In the genomic region with DNA sequence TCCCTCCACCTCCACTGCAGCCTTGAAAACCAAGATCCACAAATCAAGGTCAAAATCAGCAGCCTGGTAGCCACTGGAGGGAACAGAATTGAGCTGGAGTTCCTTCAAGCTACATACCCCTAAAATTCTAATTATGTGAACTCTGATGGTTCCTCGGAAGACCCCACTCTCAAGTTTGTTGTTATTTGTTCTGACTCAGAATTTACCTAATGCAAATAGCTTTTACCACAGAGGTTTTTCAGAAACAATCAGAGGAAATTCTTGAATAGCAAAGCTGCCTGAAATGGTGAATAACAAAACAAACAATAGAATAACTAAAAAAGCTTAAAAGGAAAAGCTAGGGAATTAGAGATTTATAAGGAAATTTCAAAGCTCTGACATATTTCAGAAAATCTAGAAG, we compare ENCODE assay signal across 24 cellular contexts.
DNase-seq lines count a peak whose midpoint lies in the region; ATAC-seq, FAIRE-seq and TF ChIP-seq lines count a peak whose summit lies in the region.
"Had no signal": no experiment of that assay in that cellular context is flagged by ENCODE, and none has a peak within 500 bp of the region (broad histone marks: within the 10 kb centered on the region; RNA-seq: fewer than 3 reads in every experiment).

No MANE protein-coding gene starts in this region.

- no peaks in the 10 kb centered on the region for H3K79me2 ChIP-seq in PC-3 (ENCODE audit: low read length)
- no peaks in the 10 kb centered on the region for H3K79me2 ChIP-seq in H1 (ENCODE audit: control insufficient read depth in 1 of 2, insufficient read depth in 2 of 2, low read length in 2 of 2)

- H3K4me1 ChIP-seq in PC-3 (ENCODE audit: insufficient read depth, low read length) = peaks cover 8% of the 10 kb centered on the region
- peaks cover 0 to 30% (median 10%) of the 10 kb centered on the region in 4 experiments; a peak in 5 of 7 replicates for H3K4me1 ChIP-seq in H1 (replicated peaks in 1 of 4; ENCODE audit: control insufficient read depth in 3 of 4, insufficient read depth in 4 of 4, low read length in 3 of 4)

- no peaks in the 10 kb centered on the region for H3K4me1 Mint-ChIP-seq in MCF 10A (ENCODE audit: insufficient read depth, unreplicated experiment)
- H3K4me1 Mint-ChIP-seq: CD8-positive, alpha-beta memory T cell had no signal

- in situ Hi-C loops in G401 (cut with HindIII; ENCODE audit: low sequenced_read_pairs) = no loop called here

- H3K27ac ChIP-seq in PC-3 (ENCODE audit: low read length) (no peak overlapping the region), H1 (ENCODE audit: low read depth, low read length) (no peak overlapping the region)
- H3K27ac ChIP-seq: C4-2B, KMS-11 had no signal

- H2BK5ac ChIP-seq in H1 (ENCODE audit: low read depth, low read length) = peak overlapping the region; percentile 69; the same call in 1 of the 2 replicates

- peak; percentile 58 for ATAC-seq in PC-3
- no peak for ATAC-seq in GM21447 (IDR thresholded peaks at IDR 0.05; ENCODE audit: unreplicated experiment)
- ATAC-seq: Right ventricle myocardium inferior had no signal

- no peak for TF ChIP-seq EP300 in H1 (IDR thresholded peaks at IDR 0.05; ENCODE audit: borderline replicate concordance in 1 of 2, low read depth in 2 of 2, low read length in 2 of 2)

- H3K23ac ChIP-seq in H1 (ENCODE audit: insufficient read length) = no peak overlapping the region

- H3K27me3 ChIP-seq in PC-3 (ENCODE audit: low read length) (no peaks in the 10 kb centered on the region), H1 (replicated peaks in 1 of 4; ENCODE audit: control insufficient read depth in 3 of 4, extremely low read depth in 1 of 4, insufficient read depth in 3 of 4, low read length in 3 of 4) (no peaks in the 10 kb centered on the region), H7 (ENCODE audit: control insufficient read depth, insufficient read depth, low read length) (no peaks in the 10 kb centered on the region)

- intact Hi-C loops in PC-3 (cut with micrococcal nuclease) = no loop called here
- intact Hi-C loops in MCF 10A (cut with micrococcal nuclease) = no loop called here

- no peak overlapping the region for H2BK120ac ChIP-seq in H1 (replicated peaks; ENCODE audit: low read depth, low read length)

- H4K91ac ChIP-seq in H1 (replicated peaks; ENCODE audit: insufficient read length, low read length) = peak overlapping the region; percentile 74

- DNase-seq in G401 (ENCODE audit: low spot score) (peak; percentile 51), PC-3 (peak; percentile 37), H1 (ENCODE audit: low read depth in 1 of 2, low spot score in 2 of 2) (no peak), iPS DF 4.7 (ENCODE audit: extremely low read depth, low spot score) (peak; percentile 38), H7 (no peak), MCF 10A (ENCODE audit: unreplicated experiment) (no peak), NCI-H2196 treated with DMSO at 0.1 percent for 48 hours (lab: John Stamatoyannopoulos, UW; ENCODE audit: unreplicated experiment) (no peak)
- DNase-seq: 8988T; Calu3; CD8-positive, alpha-beta memory T cell; DMS153; IMR-90; NCI-H1105; NCI-H146; NCI-H2029 treated with DMSO at 0.1 percent for 48 hours; NCI-H524 treated with DMSO at 0.1 percent for 48 hours; NCI-H82; OCI-M1 had no signal

- no peak overlapping the region for H3K4ac ChIP-seq in H1 (replicated peaks; ENCODE audit: insufficient read length, low read depth, low read length)

- H3K27ac Mint-ChIP-seq in MCF 10A (ENCODE audit: low read depth, unreplicated experiment) = no peak overlapping the region
- H3K27ac Mint-ChIP-seq: CD8-positive, alpha-beta memory T cell had no signal

- H3K9me2 ChIP-seq in PC-3 (replicated peaks; ENCODE audit: low read length) = no peaks in the 10 kb centered on the region

- peak overlapping the region; percentile 62; the same call in 1 of the 2 replicates for H2BK12ac ChIP-seq in H1 (ENCODE audit: low read depth, low read length)

- H2AFZ ChIP-seq in PC-3 (ENCODE audit: low read length) (no peak overlapping the region), H1 (ENCODE audit: low read length) (no peak overlapping the region)

- H4K20me1 ChIP-seq in PC-3 (ENCODE audit: low read length) (no peaks in the 10 kb centered on the region), H1 (replicated peaks in 1 of 2; ENCODE audit: control insufficient read depth in 1 of 2, insufficient read depth in 2 of 2, low read length in 2 of 2) (no peaks in the 10 kb centered on the region)

- TF ChIP-seq CTCF in PC-3 (conservative IDR thresholded peaks at IDR 0.05; ENCODE audit: low read depth, low read length) = no peak
- no peak for TF ChIP-seq CTCF in H1 (IDR thresholded peaks at IDR 0.05; ENCODE audit: control extremely low read depth in 1 of 3, insufficient read depth in 1 of 3, low read depth in 1 of 3, low read length in 3 of 3)
- no peak for TF ChIP-seq CTCF in MCF 10A (IDR thresholded peaks at IDR 0.05; ENCODE audit: unreplicated experiment)

- H2BK20ac ChIP-seq in H1 (ENCODE audit: low read length) = no peak overlapping the region

- H2BK15ac ChIP-seq in H1 (ENCODE audit: low read length) = no peak overlapping the region

- H3K9ac ChIP-seq in PC-3 (ENCODE audit: low read length) (no peak overlapping the region), H1 (replicated peaks in 1 of 4; ENCODE audit: extremely low read depth in 1 of 4, low read depth in 3 of 4, low read length in 3 of 4) (no peak overlapping the region)
- H3K9ac ChIP-seq: KMS-11 had no signal

- H3K4me3 ChIP-seq in PC-3 (ENCODE audit: low read length) = no peak overlapping the region
- peak overlapping the region in 1 of 4 experiments; percentile 24; a peak in 1 of 8 replicates for H3K4me3 ChIP-seq in H1 (ENCODE audit: extremely low read depth in 1 of 4, insufficient read depth in 2 of 4, low read depth in 3 of 4, low read length in 4 of 4)
- H3K4me3 ChIP-seq in H7 (ENCODE audit: insufficient read depth, low read depth, low read length) = no peak overlapping the region

- H3K18ac ChIP-seq in H1 (ENCODE audit: extremely low read depth, low read length) = peak overlapping the region; percentile 42; the same call in 1 of the 2 replicates

- TF ChIP-seq RAD21 in H1 (IDR thresholded peaks at IDR 0.05 in 1 of 2, conservative IDR thresholded peaks at IDR 0.05 in 1 of 2; ENCODE audit: low read depth in 2 of 2, low read length in 2 of 2) = no peak

- no peaks in the 10 kb centered on the region for H3K79me1 ChIP-seq in H1 (ENCODE audit: low read depth, low read length)

- H2AK5ac ChIP-seq in H1 (ENCODE audit: low read depth, low read length) = no peak overlapping the region

- no peaks in the 10 kb centered on the region for H3F3A ChIP-seq in PC-3 (ENCODE audit: low read length, unreplicated experiment)

- no peak overlapping the region for H3K4me3 Mint-ChIP-seq in MCF 10A (ENCODE audit: unreplicated experiment)
- H3K4me3 Mint-ChIP-seq: CD8-positive, alpha-beta memory T cell had no signal

- H3K14ac ChIP-seq in H1 (ENCODE audit: insufficient read length) = no peak overlapping the region

- H3K9me3 ChIP-seq in PC-3 (ENCODE audit: low read length) (no peaks in the 10 kb centered on the region), H1 (ENCODE audit: insufficient read depth in 2 of 2, low read depth in 1 of 2, low read length in 1 of 2) (no peaks in the 10 kb centered on the region)

- H4K5ac ChIP-seq in H1 (ENCODE audit: insufficient read length, low read depth, low read length) = peak overlapping the region; percentile 97

- peak overlapping the region; percentile 67 for H3K56ac ChIP-seq in H1 (replicated peaks; ENCODE audit: insufficient read length, low read depth, low read length)

- H3K36me3 ChIP-seq in PC-3 (ENCODE audit: low read depth, low read length) = no peaks in the 10 kb centered on the region
- no peaks in the 10 kb centered on the region for H3K36me3 ChIP-seq in H1 (ENCODE audit: control insufficient read depth in 2 of 4, insufficient read depth in 4 of 4, low read length in 3 of 4)
- H3K36me3 ChIP-seq in H7 (replicated peaks; ENCODE audit: control insufficient read depth, insufficient read depth, low read length) = no peaks in the 10 kb centered on the region

- H3K4me2 ChIP-seq in PC-3 (ENCODE audit: low read length) (no peak overlapping the region), H1 (ENCODE audit: insufficient read depth in 1 of 2, low read depth in 2 of 2, low read length in 2 of 2) (peak overlapping the region; percentile 38 to 58; a peak in 3 of 4 replicates)
- H3K4me2 ChIP-seq: KMS-11 had no signal

- FAIRE-seq in H1 (lab: Jason Lieb, UNC) = peak; percentile 7
- FAIRE-seq: G401.6, H54 had no signal

- WGBS in H1 (ENCODE audit: extremely low coverage in 1 of 2, insufficient coverage in 1 of 2, insufficient read length in 1 of 2, insufficient replicate concordance in 2 of 2, low coverage in 1 of 2, low lambda C conversion rate in 2 of 2, missing lambda C conversion rate in 1 of 2), 2 experiments = 0% methylated on average over 1 of the region's 1 CpG; no CpG with 5 or more reads in 1 of the 2 experiments

- CTCF ChIA-PET in PC-3 (lab: Charles Lee) (no interaction called here), H1 (lab: Charles Lee; ENCODE audit: partially characterized antibody) (no interaction called here), MCF 10A (lab: Yijun Ruan, JAX) (interaction anchor here (0.6 to 0.7 kb wide), 4 partner anchors 38 to 1006 kb away, joined by 3 to 5 read pairs (median 3); no protein-coding TSS in a partner anchor)

- BruUV-seq in PC-3 (replicated peaks; lab: Mats Ljungman, UMichigan) (no TSS peak), MCF 10A (replicated peaks; lab: Mats Ljungman, UMichigan) (no TSS peak)

- no peak for TF ChIP-seq POLR2A in H1 (IDR thresholded peaks at IDR 0.05; ENCODE audit: control extremely low read depth in 1 of 2, low read depth in 2 of 2, low read length in 2 of 2)

- H3K36me3 Mint-ChIP-seq in MCF 10A (ENCODE audit: insufficient read depth, unreplicated experiment) = no peaks in the 10 kb centered on the region

- H3K9me3 Mint-ChIP-seq in MCF 10A (ENCODE audit: unreplicated experiment) = peaks cover 7% of the 10 kb centered on the region

- POLR2A ChIA-PET in PC-3 (lab: Charles Lee; ENCODE audit: unreplicated experiment) = no interaction called here
- POLR2A ChIA-PET in H1 (lab: Charles Lee; ENCODE audit: partially characterized antibody) = interaction anchor here (0.6 kb wide), 1 partner anchor 106 kb away, joined by 3 read pairs; no protein-coding TSS in a partner anchor
- POLR2A ChIA-PET in MCF 10A (lab: Yijun Ruan, JAX) = no interaction called here

- H3K23me2 ChIP-seq in H1 (ENCODE audit: low read depth, low read length) = no peaks in the 10 kb centered on the region

- H4K8ac ChIP-seq in H1 (ENCODE audit: extremely low read depth, insufficient read depth, low read length) = no peak overlapping the region

- no peaks in the 10 kb centered on the region for H3K27me3 Mint-ChIP-seq in MCF 10A (ENCODE audit: insufficient read depth, unreplicated experiment)
- H3K27me3 Mint-ChIP-seq: CD8-positive, alpha-beta memory T cell had no signal

TF ChIP-seq in H1, 55 proteins besides CTCF, POLR2A, EP300 and RAD21 (continues in another document):
- no peak for TF ChIP-seq ASH2L (IDR thresholded peaks at IDR 0.05; ENCODE audit: low read length)
- TF ChIP-seq CREB1 (IDR thresholded peaks at IDR 0.05) = no peak
- TF ChIP-seq SIRT6 (IDR thresholded peaks at IDR 0.05; ENCODE audit: low read length) = no peak
- TF ChIP-seq TAF1 (IDR thresholded peaks at IDR 0.05; ENCODE audit: low read depth, low read length) = no peak

Comparison
In these comparisons a context has a peak if more than half of its experiments do, and no peak if none do; other contexts are left out.
1. DNase-seq: peak in G401 (single experiment), PC-3 (single experiment) and iPS DF 4.7 (single experiment); none in H1 (0 of 2), H7 (single experiment), MCF 10A (single experiment) and NCI-H2196 treated with DMSO at 0.1 percent for 48 hours (single experiment).